Comparison of ENCODE assay signal across 10 cellular contexts in the genomic region with DNA sequence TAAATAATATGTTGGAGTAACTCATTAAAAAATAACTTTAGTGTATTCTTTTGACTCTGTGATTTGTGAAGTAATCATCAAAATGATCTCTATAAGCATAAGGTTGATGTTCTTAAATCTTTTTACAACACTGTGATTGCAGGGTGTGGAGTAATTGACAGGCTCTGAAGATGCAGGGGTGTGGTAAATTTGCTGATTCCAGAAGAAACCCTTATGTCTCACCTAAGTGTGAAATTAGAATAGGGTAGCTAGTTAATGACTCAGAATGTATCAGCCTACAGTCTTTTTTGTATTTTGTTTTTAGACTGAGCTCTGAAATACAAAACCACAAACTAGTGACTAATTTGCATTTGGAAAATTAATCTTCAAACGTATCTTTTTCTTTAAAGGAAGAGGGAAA. TPM values are rescaled to one million over a fixed set of nuclear protein-coding genes. Genes with fewer than 3 reads are reported as not detected.
DNase-seq lines count a peak whose midpoint lies in the region; ATAC-seq lines count a peak whose summit lies in the region.
"Had no signal": no experiment of that assay in that cellular context is flagged by ENCODE, and none has a peak within 500 bp of the region (broad histone marks: within the 10 kb centered on the region; RNA-seq: fewer than 3 reads in every experiment).

No MANE protein-coding gene starts in this region.

- peak; percentile 18 to 32 for DNase-seq in activated T-cell treated with anti-CD3 and anti-CD28 coated beads, Interleukin-2, amount 50 U/mL, for 72 hours
- DNase-seq in activated T-cell treated with anti-CD3 and anti-CD28 coated beads, Interleukin-2, amount 50 U/mL, for 1 hour = no peak
- no peak for DNase-seq in activated CD4-positive, alpha-beta memory T cell treated with anti-CD3 and anti-CD28 coated beads, Interleukin-2, amount 10 ng/mL, durations not matched to agents 7 days and 5 days
- no peak for DNase-seq in stimulated activated effector memory CD8-positive, alpha-beta T cell treated with anti-CD3 and anti-CD28 coated beads, Interleukin-12 subunit alpha, Interleukin-12 subunit beta, amount 100 ng/mL, for 72 hours (ENCODE audit: low spot score in 2 of 2)
- DNase-seq in NCI-H345 (lab: John Stamatoyannopoulos, UW) (no peak), ureter (ENCODE audit: low spot score) (no peak), SW 1271 (lab: John Stamatoyannopoulos, UW) (no peak)
- DNase-seq: amniotic stem cell, NCI-H187 treated with DMSO at 0.1 percent for 48 hours had no signal

- POLR2A ChIA-PET in activated CD4-positive, alpha-beta memory T cell treated with anti-CD3 and anti-CD28 coated beads, Interleukin-2, amount 10 ng/mL, durations not matched to agents 7 days and 5 days (lab: Charles Lee) = interaction anchor here (1.6 to 2.2 kb wide), 2 partner anchors 27 to 127 kb away, joined by 4 to 11 read pairs; a partner anchor contains a TSS

- H3K27me3 Mint-ChIP-seq in activated T-cell treated with anti-CD3 and anti-CD28 coated beads, Interleukin-2, amount 50 U/mL, for 72 hours (ENCODE audit: low read depth) = no peaks in the 10 kb centered on the region
- no peaks in the 10 kb centered on the region for H3K27me3 Mint-ChIP-seq in activated CD4-positive, alpha-beta memory T cell treated with anti-CD3 and anti-CD28 coated beads, Interleukin-2, amount 10 ng/mL, durations not matched to agents 7 days and 5 days

- H3K27ac Mint-ChIP-seq in activated T-cell treated with anti-CD3 and anti-CD28 coated beads, Interleukin-2, amount 50 U/mL, for 72 hours = peak overlapping the region; percentile 0
- peak overlapping the region; percentile 56 for H3K27ac Mint-ChIP-seq in activated CD4-positive, alpha-beta memory T cell treated with anti-CD3 and anti-CD28 coated beads, Interleukin-2, amount 10 ng/mL, durations not matched to agents 7 days and 5 days
- H3K27ac Mint-ChIP-seq in stimulated activated effector memory CD8-positive, alpha-beta T cell treated with anti-CD3 and anti-CD28 coated beads, Interleukin-12 subunit alpha, Interleukin-12 subunit beta, amount 100 ng/mL, for 72 hours = peak overlapping the region; percentile 2

- H3K4me1 Mint-ChIP-seq in activated T-cell treated with anti-CD3 and anti-CD28 coated beads, Interleukin-2, amount 50 U/mL, for 72 hours (ENCODE audit: low read depth) = peaks cover 75% of the 10 kb centered on the region
- H3K4me1 Mint-ChIP-seq in activated CD4-positive, alpha-beta memory T cell treated with anti-CD3 and anti-CD28 coated beads, Interleukin-2, amount 10 ng/mL, durations not matched to agents 7 days and 5 days = peaks cover 69% of the 10 kb centered on the region
- H3K4me1 Mint-ChIP-seq in stimulated activated effector memory CD8-positive, alpha-beta T cell treated with anti-CD3 and anti-CD28 coated beads, Interleukin-12 subunit alpha, Interleukin-12 subunit beta, amount 100 ng/mL, for 72 hours = peaks cover 59% of the 10 kb centered on the region

- ATAC-seq in activated T-cell treated with anti-CD3 and anti-CD28 coated beads, Interleukin-2, amount 50 U/mL, for 72 hours (replicated peaks in 1 of 2) = peak; percentile 99
- ATAC-seq in HG02870 (IDR thresholded peaks at IDR 0.05; ENCODE audit: unreplicated experiment) = peak; percentile 88
- ATAC-seq in stimulated activated effector memory CD8-positive, alpha-beta T cell treated with anti-CD3 and anti-CD28 coated beads, Interleukin-12 subunit alpha, Interleukin-12 subunit beta, amount 100 ng/mL, for 72 hours = peak; percentile 100

- CTCF ChIA-PET in activated CD4-positive, alpha-beta memory T cell treated with anti-CD3 and anti-CD28 coated beads, Interleukin-2, amount 10 ng/mL, durations not matched to agents 7 days and 5 days (lab: Charles Lee) = interaction anchor here (1.5 kb wide), 1 partner anchor 129 kb away, joined by 3 read pairs; no protein-coding TSS in a partner anchor

- peaks cover 4 to 19% of the 10 kb centered on the region in 2 donors for H3K36me3 Mint-ChIP-seq in activated T-cell treated with anti-CD3 and anti-CD28 coated beads, Interleukin-2, amount 50 U/mL, for 72 hours (ENCODE audit: insufficient read depth in 2 of 2)
- H3K36me3 Mint-ChIP-seq in activated CD4-positive, alpha-beta memory T cell treated with anti-CD3 and anti-CD28 coated beads, Interleukin-2, amount 10 ng/mL, durations not matched to agents 7 days and 5 days (ENCODE audit: low read depth) = peaks cover 27% of the 10 kb centered on the region
- peaks cover 72% of the 10 kb centered on the region for H3K36me3 Mint-ChIP-seq in stimulated activated effector memory CD8-positive, alpha-beta T cell treated with anti-CD3 and anti-CD28 coated beads, Interleukin-12 subunit alpha, Interleukin-12 subunit beta, amount 100 ng/mL, for 72 hours

- H3K9me3 Mint-ChIP-seq in activated T-cell treated with anti-CD3 and anti-CD28 coated beads, Interleukin-2, amount 50 U/mL, for 72 hours = no peaks in the 10 kb centered on the region
- no peaks in the 10 kb centered on the region for H3K9me3 Mint-ChIP-seq in activated CD4-positive, alpha-beta memory T cell treated with anti-CD3 and anti-CD28 coated beads, Interleukin-2, amount 10 ng/mL, durations not matched to agents 7 days and 5 days
- no peaks in the 10 kb centered on the region for H3K9me3 Mint-ChIP-seq in stimulated activated effector memory CD8-positive, alpha-beta T cell treated with anti-CD3 and anti-CD28 coated beads, Interleukin-12 subunit alpha, Interleukin-12 subunit beta, amount 100 ng/mL, for 72 hours

- H3K4me3 Mint-ChIP-seq in activated T-cell treated with anti-CD3 and anti-CD28 coated beads, Interleukin-2, amount 50 U/mL, for 72 hours = peak overlapping the region; percentile 15 to 17
- H3K4me3 Mint-ChIP-seq in activated CD4-positive, alpha-beta memory T cell treated with anti-CD3 and anti-CD28 coated beads, Interleukin-2, amount 10 ng/mL, durations not matched to agents 7 days and 5 days = no peak overlapping the region
- no peak overlapping the region for H3K4me3 Mint-ChIP-seq in stimulated activated effector memory CD8-positive, alpha-beta T cell treated with anti-CD3 and anti-CD28 coated beads, Interleukin-12 subunit alpha, Interleukin-12 subunit beta, amount 100 ng/mL, for 72 hours

RNA-seq across cellular contexts. Expression of a gene that starts 5.9 kb away (rescaled TPM):
- total RNA-seq in activated T-cell treated with anti-CD3 and anti-CD28 coated beads, Interleukin-2, amount 50 U/mL, for 72 hours = 10 to 100 TPM; 40.5 to 49.7 TPM
- 10 to 100 TPM; 35.6 to 42.7 TPM for total RNA-seq in activated CD4-positive, alpha-beta memory T cell treated with anti-CD3 and anti-CD28 coated beads, Interleukin-2, amount 10 ng/mL, durations not matched to agents 7 days and 5 days
- 55.1 TPM for total RNA-seq in ureter

RNA-seq across cellular contexts. Expression of a gene that starts 44.5 kb away (rescaled TPM):
- 10 to 100 TPM; 48.6 to 49.6 TPM for total RNA-seq in activated T-cell treated with anti-CD3 and anti-CD28 coated beads, Interleukin-2, amount 50 U/mL, for 72 hours
- total RNA-seq in activated CD4-positive, alpha-beta memory T cell treated with anti-CD3 and anti-CD28 coated beads, Interleukin-2, amount 10 ng/mL, durations not matched to agents 7 days and 5 days = 10 to 100 TPM; 54.9 to 57.7 TPM
- 46.7 TPM for total RNA-seq in ureter

RNA-seq across cellular contexts. Expression of a gene that starts 45.9 kb away (rescaled TPM):
- total RNA-seq in activated T-cell treated with anti-CD3 and anti-CD28 coated beads, Interleukin-2, amount 50 U/mL, for 72 hours = 10 to 100 TPM; 12.4 to 13.5 TPM
- 10 to 100 TPM; 12.7 to 13.3 TPM for total RNA-seq in activated CD4-positive, alpha-beta memory T cell treated with anti-CD3 and anti-CD28 coated beads, Interleukin-2, amount 10 ng/mL, durations not matched to agents 7 days and 5 days
- total RNA-seq in ureter = 9.9 TPM

Comparison
In these comparisons a context has a peak if more than half of its experiments do, and no peak if none do; other contexts are left out.
1. DNase-seq: peak in activated T-cell treated with anti-CD3 and anti-CD28 coated beads, Interleukin-2, amount 50 U/mL, for 72 hours (2 of 2); none in activated T-cell treated with anti-CD3 and anti-CD28 coated beads, Interleukin-2, amount 50 U/mL, for 1 hour (single experiment), activated CD4-positive, alpha-beta memory T cell treated with anti-CD3 and anti-CD28 coated beads, Interleukin-2, amount 10 ng/mL, durations not matched to agents 7 days and 5 days (single experiment), stimulated activated effector memory CD8-positive, alpha-beta T cell treated with anti-CD3 and anti-CD28 coated beads, Interleukin-12 subunit alpha, Interleukin-12 subunit beta, amount 100 ng/mL, for 72 hours (0 of 2), NCI-H345 (single experiment), ureter (single experiment) and SW 1271 (0 of 2).
2. H3K27ac Mint-ChIP-seq: peak in every context shown above with its lines; median percentile 56 in activated CD4-positive, alpha-beta memory T cell treated with anti-CD3 and anti-CD28 coated beads, Interleukin-2, amount 10 ng/mL, durations not matched to agents 7 days and 5 days; 2 in stimulated activated effector memory CD8-positive, alpha-beta T cell treated with anti-CD3 and anti-CD28 coated beads, Interleukin-12 subunit alpha, Interleukin-12 subunit beta, amount 100 ng/mL, for 72 hours; 0 in activated T-cell treated with anti-CD3 and anti-CD28 coated beads, Interleukin-2, amount 50 U/mL, for 72 hours.
3. H3K4me3 Mint-ChIP-seq: peak in activated T-cell treated with anti-CD3 and anti-CD28 coated beads, Interleukin-2, amount 50 U/mL, for 72 hours (2 of 2); none in activated CD4-positive, alpha-beta memory T cell treated with anti-CD3 and anti-CD28 coated beads, Interleukin-2, amount 10 ng/mL, durations not matched to agents 7 days and 5 days (single experiment) and stimulated activated effector memory CD8-positive, alpha-beta T cell treated with anti-CD3 and anti-CD28 coated beads, Interleukin-12 subunit alpha, Interleukin-12 subunit beta, amount 100 ng/mL, for 72 hours (single experiment).
4. Peak in every context shown above with its lines, with median percentiles within 50 percentile points of each other: ATAC-seq.